In genomic region chr12:3750616-3751015, GRCh38 we compare ENCODE assay signal across 18 cellular contexts. TPM values are rescaled to one million over a fixed set of nuclear protein-coding genes. Genes with fewer than 3 reads are reported as not detected.
DNase-seq lines count a peak whose midpoint lies in the region; ATAC-seq lines count a peak whose summit lies in the region.
"Had no signal": no experiment of that assay in that cellular context is flagged by ENCODE, and none has a peak within 500 bp of the region (broad histone marks: within the 10 kb centered on the region; RNA-seq: fewer than 3 reads in every experiment).

No MANE protein-coding gene starts in this region.

- H3K36me3 Mint-ChIP-seq in activated naive CD4-positive, alpha-beta T cell treated with anti-CD3 and anti-CD28 coated beads, Interleukin-2, amount 50 U/mL, for 72 hours = peaks cover 13 to 42% of the 10 kb centered on the region in 2 donors
- H3K36me3 Mint-ChIP-seq in T-cell = peaks cover 22% of the 10 kb centered on the region
- peaks cover 48% of the 10 kb centered on the region for H3K36me3 Mint-ChIP-seq in effector memory CD8-positive, alpha-beta T cell (ENCODE audit: insufficient read depth)

- peaks cover 56 to 82% (median 78%) of the 10 kb centered on the region in 3 donors for H3K4me1 Mint-ChIP-seq in T-cell
- peaks cover 51 to 60% of the 10 kb centered on the region in 2 donors for H3K4me1 Mint-ChIP-seq in effector memory CD8-positive, alpha-beta T cell (ENCODE audit: low read depth in 2 of 2)

- POLR2A ChIA-PET in T-cell (lab: Charles Lee) = no interaction called here

- ATAC-seq in activated naive CD4-positive, alpha-beta T cell treated with anti-CD3 and anti-CD28 coated beads, Interleukin-2, amount 50 U/mL, for 72 hours = no peak
- no peak for ATAC-seq in T-cell (replicated peaks in 1 of 4)
- no peak for ATAC-seq in effector memory CD8-positive, alpha-beta T cell (replicated peaks)
- ATAC-seq in GM21825 (IDR thresholded peaks at IDR 0.05; ENCODE audit: unreplicated experiment) = no peak
- ATAC-seq: GM23338, Right ventricle myocardium inferior had no signal

- H3K4me3 Mint-ChIP-seq in T-cell = peak overlapping the region in 1 of 3 donors; percentile 96
- H3K4me3 Mint-ChIP-seq in effector memory CD8-positive, alpha-beta T cell = peak overlapping the region; percentile 81 to 85
- H3K4me3 Mint-ChIP-seq: GM23338, neural crest cell had no signal

- no peak for DNase-seq in activated naive CD4-positive, alpha-beta T cell treated with anti-CD3 and anti-CD28 coated beads, Interleukin-2, amount 50 U/mL, for 72 hours (ENCODE audit: low spot score in 2 of 2)
- DNase-seq in activated naive CD4-positive, alpha-beta T cell treated with anti-CD3 and anti-CD28 coated beads, Interleukin-2, amount 50 U/mL, for 16 hours = no peak
- no peak for DNase-seq in T-cell
- DNase-seq in effector memory CD8-positive, alpha-beta T cell = no peak
- DNase-seq in Ammon's horn (ENCODE audit: low spot score) = no peak
- no peak for DNase-seq in kidney glomerular epithelial cell (lab: John Stamatoyannopoulos, UW)
- DNase-seq in stimulated activated CD4-positive, alpha-beta T cell treated with anti-CD3 and anti-CD28 coated beads, Interleukin-15, amount 100 ng/mL, for 24 hours = no peak
- DNase-seq: activated CD4-positive, alpha-beta T cell treated with anti-CD3 and anti-CD28 coated beads, Interleukin-2, amount 50 U/mL, for 4 hours; activated gamma-delta T cell treated with Interleukin-2 at 50 U/mL for 16 hours; brain microvascular endothelial cell; Kasumi-1; mesenchymal stem cell; NCI-H1417 treated with DMSO at 0.1 percent for 48 hours; T-helper 9 cell had no signal

- no peaks in the 10 kb centered on the region for H3K27me3 Mint-ChIP-seq in T-cell
- H3K27me3 Mint-ChIP-seq in effector memory CD8-positive, alpha-beta T cell = no peaks in the 10 kb centered on the region

- H3K9me3 Mint-ChIP-seq in activated naive CD4-positive, alpha-beta T cell treated with anti-CD3 and anti-CD28 coated beads, Interleukin-2, amount 50 U/mL, for 72 hours = no peaks in the 10 kb centered on the region
- H3K9me3 Mint-ChIP-seq in T-cell = no peaks in the 10 kb centered on the region
- H3K9me3 Mint-ChIP-seq in effector memory CD8-positive, alpha-beta T cell = no peaks in the 10 kb centered on the region
- H3K9me3 Mint-ChIP-seq: neural crest cell had no signal

- CTCF ChIA-PET in T-cell (lab: Charles Lee) = no interaction called here

- peak overlapping the region; percentile 99 for H3K27ac Mint-ChIP-seq in activated naive CD4-positive, alpha-beta T cell treated with anti-CD3 and anti-CD28 coated beads, Interleukin-2, amount 50 U/mL, for 72 hours
- peak overlapping the region; percentile 96 to 98 for H3K27ac Mint-ChIP-seq in T-cell
- H3K27ac Mint-ChIP-seq in effector memory CD8-positive, alpha-beta T cell = peak overlapping the region; percentile 96 to 99
- H3K27ac Mint-ChIP-seq: GM23338 had no signal

RNA-seq across cellular contexts. Expression of gene CRACR2A, which starts 2.3 kb away (rescaled TPM):
- total RNA-seq in activated naive CD4-positive, alpha-beta T cell treated with anti-CD3 and anti-CD28 coated beads, Interleukin-2, amount 50 U/mL, for 72 hours = 10 to 100 TPM in 1 of 2 donors, 1 to 10 TPM in 1; 7.3 to 32.0 TPM
- total RNA-seq in T-cell = 10 to 100 TPM; 38.3 to 47.0 (median 40.6) TPM
